ENCODE assay signal across 12 cellular contexts in the genomic region with DNA sequence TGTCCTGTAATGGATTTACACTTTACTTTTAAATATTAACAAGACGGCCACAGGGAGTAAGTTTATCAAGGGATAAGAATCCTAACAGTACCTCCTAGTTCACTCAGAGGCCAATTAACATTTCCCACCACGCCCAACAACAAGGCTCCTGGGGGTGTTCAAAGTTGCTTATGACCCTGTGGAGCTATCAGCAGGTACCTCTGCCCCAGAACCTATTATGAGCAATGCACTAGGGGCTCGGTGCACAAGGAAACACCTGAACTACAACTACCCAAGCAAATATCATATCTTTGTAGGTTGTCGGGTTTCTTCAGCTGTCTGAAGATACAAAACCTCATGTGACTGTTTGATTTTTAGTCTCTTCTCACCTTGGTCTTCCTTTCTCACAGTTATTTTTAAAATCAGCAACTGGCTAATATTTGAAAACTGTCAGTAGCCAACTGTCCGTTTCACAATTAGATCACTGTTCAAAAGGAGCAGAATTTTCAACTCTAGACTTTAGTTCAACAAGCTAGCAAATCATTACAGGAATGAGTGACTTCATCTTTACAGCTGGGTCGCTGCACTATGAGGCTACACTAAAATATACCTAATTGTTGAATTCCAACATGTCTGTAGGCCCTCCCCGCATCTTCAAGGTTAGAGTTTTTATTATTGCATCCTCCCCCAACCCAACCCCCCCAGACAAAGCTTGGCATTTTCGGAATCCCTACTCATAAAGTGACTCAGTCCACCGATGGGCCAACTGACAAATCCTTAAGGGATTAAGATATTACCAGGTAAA. TPM values are rescaled to one million over a fixed set of nuclear protein-coding genes. Genes with fewer than 3 reads are reported as not detected.
A peak's percentile ranks its signal among the peaks of the same experiment; 100 is the strongest.
DNase-seq lines count a peak whose midpoint lies in the region; ATAC-seq lines count a peak whose summit lies in the region.
"Had no signal": no experiment of that assay in that cellular context is flagged by ENCODE, and none has a peak within 500 bp of the region (broad histone marks: within the 10 kb centered on the region; RNA-seq: fewer than 3 reads in every experiment).

No MANE protein-coding gene starts in this region.

- H3K27ac ChIP-seq in aorta (ENCODE audit: low read depth in 1 of 2, low read length in 2 of 2), result no peak overlapping the region
- H3K27ac ChIP-seq: BLaER1, cardiac muscle cell had no signal

- whole genome bisulfite sequencing in aorta, 2 donors, result 79 to 85% methylated on average over 9 of the region's 9 CpGs

- no peaks in the 10 kb centered on the region for H3K27me3 ChIP-seq in aorta (ENCODE audit: control insufficient read depth in 1 of 2, insufficient read depth in 2 of 2, low read length in 1 of 2)
- H3K27me3 ChIP-seq: BLaER1, cardiac muscle cell had no signal

- H3K4me3 ChIP-seq in aorta (ENCODE audit: low read length in 2 of 2), result no peak overlapping the region
- H3K4me3 ChIP-seq: BLaER1, cardiac muscle cell, skin epidermis had no signal

- H3K36me3 ChIP-seq in aorta (ENCODE audit: control insufficient read depth in 1 of 2, insufficient read depth in 2 of 2, low read length in 1 of 2), result no peaks in the 10 kb centered on the region
- H3K36me3 ChIP-seq: BLaER1, cardiac muscle cell had no signal

- peak; percentile 54 for ATAC-seq in GM19452 (IDR thresholded peaks at IDR 0.05; ENCODE audit: unreplicated experiment)
- peak; percentile 36 for ATAC-seq in HG03565 (IDR thresholded peaks at IDR 0.05; ENCODE audit: unreplicated experiment)
- ATAC-seq in aorta (ENCODE audit: low FRiP score), result no peak

- DNase-seq in A172 (ENCODE audit: low spot score), result peak; percentile 57
- DNase-seq in glomerular visceral epithelial cell (ENCODE audit: extremely low spot score), result peak; percentile 93
- no peak for DNase-seq in SW 1271 (lab: John Stamatoyannopoulos, UW)
- no peak for DNase-seq in T1000 (lab: John Stamatoyannopoulos, UW)
- no peak for DNase-seq in aorta
- DNase-seq in stimulated activated naive CD4-positive, alpha-beta T cell (lab: John Stamatoyannopoulos, UW), result no peak
- DNase-seq: NCI-H2081 treated with DMSO at 0.1 percent for 48 hours had no signal

- H3K4me1 ChIP-seq in aorta (ENCODE audit: control insufficient read depth in 1 of 2, insufficient read depth in 2 of 2, low read length in 2 of 2), result peaks cover 10 to 13% of the 10 kb centered on the region in 2 donors

- no peaks in the 10 kb centered on the region for H3K9me3 ChIP-seq in aorta (ENCODE audit: control insufficient read depth, low read length)
- H3K9me3 ChIP-seq: BLaER1 had no signal

- intact Hi-C loops in aorta (cut with DNase I), result loop anchor here in 1 of 2 donors (5.0 kb wide), 1 partner anchor 37 kb away; a partner anchor contains a TSS

RNA-seq across cellular contexts. Expression of a gene that starts 38.1 kb away (rescaled TPM):
- 40.0 and 44.1 TPM in 2 replicates for total RNA-seq in A172 (2014; rRNA removed; shearing (Covaris generic))
- total RNA-seq in aorta, result 10 to 100 TPM; 35.9 to 38.3 TPM
- polyA plus RNA-seq in aorta, result 1 to 10 TPM; 8.3 to 8.8 TPM

Comparison
In these comparisons a context has a peak if more than half of its experiments do, and no peak if none do; other contexts are left out.
1. DNase-seq: peak in A172 (single experiment) and glomerular visceral epithelial cell (single experiment); none in SW 1271 (0 of 2), T1000 (single experiment), aorta (0 of 2) and stimulated activated naive CD4-positive, alpha-beta T cell (0 of 6).